In the genomic region with DNA sequence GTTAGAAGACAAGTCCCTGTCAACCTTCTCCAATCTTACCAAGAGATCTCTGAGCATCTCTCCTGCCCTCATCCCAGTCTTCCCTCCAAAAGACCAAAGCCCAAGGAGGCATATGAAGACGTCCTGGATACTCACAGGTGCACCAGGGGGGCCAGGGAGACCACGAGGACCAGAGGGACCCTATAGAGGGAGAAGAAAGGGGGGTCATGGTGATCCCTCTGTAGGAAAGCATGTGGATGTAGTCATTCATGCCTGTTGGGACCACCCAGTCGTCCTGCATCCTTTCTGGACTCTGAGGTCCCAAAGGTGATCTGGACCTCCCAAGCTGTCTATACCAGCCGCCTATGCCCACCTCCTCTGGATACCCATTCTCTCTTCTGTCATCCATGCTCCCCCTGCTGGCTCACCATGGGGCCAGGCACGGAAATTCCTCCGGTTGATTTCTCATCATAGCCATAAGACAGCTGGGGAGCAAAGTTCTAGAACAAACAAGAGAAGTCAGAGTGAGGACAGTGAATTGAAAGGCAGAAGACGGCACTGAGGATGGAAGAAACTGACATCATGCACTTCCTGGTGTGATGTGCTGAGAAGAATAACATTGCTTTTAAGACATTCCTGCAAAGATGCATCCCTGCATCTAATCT, we compare ENCODE assay signal across 9 cellular contexts. TPM values are rescaled to one million over a fixed set of nuclear protein-coding genes. Genes with fewer than 3 reads are reported as not detected.
DNase-seq lines count a peak whose midpoint lies in the region; ATAC-seq and TF ChIP-seq lines count a peak whose summit lies in the region.
"Had no signal": no experiment of that assay in that cellular context is flagged by ENCODE, and none has a peak within 500 bp of the region (broad histone marks: within the 10 kb centered on the region; RNA-seq: fewer than 3 reads in every experiment).

No MANE protein-coding gene starts in this region.

- peaks cover 15% of the 10 kb centered on the region for H3K4me1 ChIP-seq in Caco-2

- peaks cover 11% of the 10 kb centered on the region for H3K4me1 Mint-ChIP-seq in Caco-2 (ENCODE audit: low read depth, unreplicated experiment)

- TF ChIP-seq CTCF in Caco-2 (IDR thresholded peaks at IDR 0.05; ENCODE audit: insufficient read depth in 1 of 2, low read depth in 1 of 2, low read length in 1 of 2, severe bottlenecking in 1 of 2, unreplicated experiment in 1 of 2): peak; percentile 99
- peak; percentile 75 for TF ChIP-seq CTCF in SU-DHL-6 (IDR thresholded peaks at IDR 0.05; ENCODE audit: insufficient read depth, low read length, poor library complexity, severe bottlenecking)

- CTCF ChIA-PET in Caco-2 (lab: Charles Lee): interaction anchor here (0.6 to 5.1 kb wide), 27 partner anchors 10 to 434 kb away, joined by 3 to 99 read pairs (median 4); partner anchors contain the start of genes FAM117A, SGCA, TAC4 and TMEM92

- no peaks in the 10 kb centered on the region; the same call in 1 of the 2 replicates for H4K20me1 ChIP-seq in SU-DHL-6 (ENCODE audit: low read depth, low read length)

- H3K36me3 ChIP-seq in Caco-2 (ENCODE audit: control insufficient read depth, insufficient read depth, low read length) (no peaks in the 10 kb centered on the region), SU-DHL-6 (ENCODE audit: low read length) (no peaks in the 10 kb centered on the region)

- no peaks in the 10 kb centered on the region for H3K27me3 Mint-ChIP-seq in Caco-2 (ENCODE audit: insufficient read depth, unreplicated experiment)

- no peaks in the 10 kb centered on the region for H3K9me2 ChIP-seq in SU-DHL-6 (replicated peaks; ENCODE audit: insufficient read depth, low read length)

- ATAC-seq in HG02763 (IDR thresholded peaks at IDR 0.05; ENCODE audit: unreplicated experiment): no peak

- DNase-seq in Caco-2 (peak; percentile 91 to 94), HuH-7.5 (ENCODE audit: low spot score) (peak; percentile 77), amniotic epithelial cell (ENCODE audit: low read depth) (peak; percentile 69), iPS-NIHi7 (ENCODE audit: extremely low spot score) (peak; percentile 50), NCI-H2081 treated with DMSO at 0.1 percent for 48 hours (lab: John Stamatoyannopoulos, UW) (no peak)
- peak; percentile 71 for DNase-seq in stimulated activated CD4-positive, alpha-beta T cell treated with anti-CD3 and anti-CD28 coated beads, Interleukin-15, amount 100 ng/mL, for 24 hours

- H3F3A ChIP-seq in SU-DHL-6 (ENCODE audit: insufficient read depth): no peaks in the 10 kb centered on the region

- no peak overlapping the region for H3K4me3 ChIP-seq in Caco-2 (ENCODE audit: low read depth, low read length)
- no peak overlapping the region for H3K4me3 ChIP-seq in SU-DHL-6 (ENCODE audit: insufficient read depth, low read length, poor library complexity, severe bottlenecking)
- H3K4me3 ChIP-seq: SK-N-MC had no signal

- H3K9ac ChIP-seq in SU-DHL-6 (ENCODE audit: low read length): no peak overlapping the region

- H3K9me3 ChIP-seq in Caco-2: no peaks in the 10 kb centered on the region
- H3K9me3 ChIP-seq in SU-DHL-6 (ENCODE audit: insufficient read depth, low read length): no peaks in the 10 kb centered on the region

- H2AFZ ChIP-seq in SU-DHL-6 (ENCODE audit: low read depth, low read length, severe bottlenecking): no peak overlapping the region

- no peak overlapping the region for H3K4me2 ChIP-seq in SU-DHL-6 (ENCODE audit: low read depth, low read length, poor library complexity, severe bottlenecking)

- POLR2A ChIA-PET in Caco-2 (lab: Charles Lee): interaction anchor here (0.6 kb wide), 1 partner anchor 62 kb away, joined by 4 read pairs; no protein-coding TSS in a partner anchor

- H3K27ac ChIP-seq in SU-DHL-6 (ENCODE audit: low read depth, low read length): no peak overlapping the region
- H3K27ac ChIP-seq: SK-N-MC had no signal

- H3K36me3 Mint-ChIP-seq in Caco-2 (ENCODE audit: insufficient read depth, unreplicated experiment): peaks cover 6% of the 10 kb centered on the region

- H3K79me2 ChIP-seq in SU-DHL-6 (ENCODE audit: insufficient read depth, low read length): no peaks in the 10 kb centered on the region

- peak overlapping the region; percentile 73 for H3K4me3 Mint-ChIP-seq in Caco-2 (ENCODE audit: unreplicated experiment)

- H3K27me3 ChIP-seq in Caco-2 (replicated peaks; ENCODE audit: control insufficient read depth, insufficient read depth, low read length) (0 out of 2 replicates have a peak, but pooled peaks cover 1% of the 10 kb centered on the region), SU-DHL-6 (ENCODE audit: low read length) (no peaks in the 10 kb centered on the region)

- no peak overlapping the region for H3K27ac Mint-ChIP-seq in Caco-2 (ENCODE audit: unreplicated experiment)

- H3K9me3 Mint-ChIP-seq in Caco-2 (ENCODE audit: unreplicated experiment): no peaks in the 10 kb centered on the region

- no TSS peak for BruUV-seq in Caco-2 (replicated peaks; lab: Mats Ljungman, UMichigan)

- intact Hi-C loops in Caco-2 (cut with micrococcal nuclease; ENCODE audit: unreplicated experiment): loop anchor here (1.0 kb wide), 2 partner anchors 29 to 337 kb away; no protein-coding TSS in a partner anchor

RNA-seq across cellular contexts. Expression of gene COL1A1, which starts 3.3 kb away (rescaled TPM):
- total RNA-seq in Caco-2 (2022): 23.4 and 27.3 TPM in 2 replicates

RNA-seq across cellular contexts. Expression of gene SGCA, which starts 32.3 kb away (rescaled TPM):
- total RNA-seq in Caco-2 (2022): not detected in 2 replicates

RNA-seq across cellular contexts. Expression of gene PPP1R9B, which starts 47.7 kb away (rescaled TPM):
- total RNA-seq in Caco-2 (2022): 74.8 and 76.2 TPM in 2 replicates
